Comparison of ENCODE assay signal across 18 cellular contexts in the genomic region with DNA sequence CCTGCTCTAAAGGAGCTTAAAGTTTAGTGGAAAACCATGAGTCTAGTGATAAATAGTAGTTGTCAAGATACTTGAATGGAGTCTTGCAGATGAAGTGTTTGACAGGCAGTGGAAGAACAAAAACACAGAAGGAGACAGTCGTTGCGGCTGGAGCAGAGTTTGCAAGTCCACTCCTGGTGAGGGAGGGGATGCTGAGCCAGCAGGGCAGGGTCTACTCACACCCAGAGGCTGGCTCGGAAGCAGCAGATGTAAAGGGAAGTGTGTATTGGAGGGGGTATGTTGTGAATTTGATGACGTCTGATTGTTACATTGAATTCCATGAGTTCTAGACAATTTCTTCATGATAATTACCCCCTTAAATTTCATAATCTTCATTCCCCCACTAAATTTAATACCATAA.
DNase-seq lines count a peak whose midpoint lies in the region; ATAC-seq and TF ChIP-seq lines count a peak whose summit lies in the region.
"Had no signal": no experiment of that assay in that cellular context is flagged by ENCODE, and none has a peak within 500 bp of the region (broad histone marks: within the 10 kb centered on the region; RNA-seq: fewer than 3 reads in every experiment).

No MANE protein-coding gene starts in this region.

- peaks cover 19% of the 10 kb centered on the region for H3K4me1 Mint-ChIP-seq in activated CD4-positive, alpha-beta T cell treated with anti-CD3 and anti-CD28 coated beads, Interleukin-2, amount 10 ng/mL, durations not matched to agents 24 days and 14 days
- H3K4me1 Mint-ChIP-seq in endodermal cell (peaks cover 10% of the 10 kb centered on the region), nephron progenitor cell (peaks cover 19% of the 10 kb centered on the region)
- H3K4me1 Mint-ChIP-seq in naive thymus-derived CD4-positive, alpha-beta T cell: peaks cover 5 to 25% (median 17%) of the 10 kb centered on the region in 7 donors

- H3K4me3 ChIP-seq in endodermal cell (ENCODE audit: low read length): no peak overlapping the region
- no peak overlapping the region for H3K4me3 ChIP-seq in naive thymus-derived CD4-positive, alpha-beta T cell (ENCODE audit: low read length)
- H3K4me3 ChIP-seq: BLaER1, K562, Peyer's patch, SJSA1 had no signal

- no peaks in the 10 kb centered on the region for H3K36me3 ChIP-seq in endodermal cell (ENCODE audit: control insufficient read depth, insufficient read depth, low read length)
- no peaks in the 10 kb centered on the region for H3K36me3 ChIP-seq in naive thymus-derived CD4-positive, alpha-beta T cell (ENCODE audit: control insufficient read depth in 2 of 3, insufficient read depth in 3 of 3, low read length in 3 of 3)
- H3K36me3 ChIP-seq: Peyer's patch had no signal

- peak overlapping the region; percentile 48 for H3K27ac Mint-ChIP-seq in activated CD4-positive, alpha-beta T cell treated with anti-CD3 and anti-CD28 coated beads, Interleukin-2, amount 10 ng/mL, durations not matched to agents 24 days and 14 days
- H3K27ac Mint-ChIP-seq in endodermal cell (no peak overlapping the region), nephron progenitor cell (peak overlapping the region; percentile 20)
- H3K27ac Mint-ChIP-seq in naive thymus-derived CD4-positive, alpha-beta T cell: peak overlapping the region in 3 of 9 donors; percentile 16 to 23 (median 22)

- ATAC-seq in naive thymus-derived CD4-positive, alpha-beta T cell: no peak
- no peak for ATAC-seq in activated CD4-positive, CD25-positive, alpha-beta regulatory T cell treated with anti-CD3 and anti-CD28 coated beads, Interleukin-2, amount 50 U/mL, for 24 hours
- ATAC-seq: K562 had no signal

- H3K9ac ChIP-seq in endodermal cell (ENCODE audit: extremely low read depth, low read length, poor library complexity, severe bottlenecking): no peak overlapping the region
- H3K9ac ChIP-seq: BLaER1 had no signal

- intact Hi-C loops in activated CD4-positive, alpha-beta T cell treated with anti-CD3 and anti-CD28 coated beads, Interleukin-2, amount 10 ng/mL, durations not matched to agents 24 days and 14 days (cut with micrococcal nuclease): no loop called here
- intact Hi-C loops in naive thymus-derived CD4-positive, alpha-beta T cell (cut with micrococcal nuclease): no loop called here

- no peaks in the 10 kb centered on the region for H3K9me3 Mint-ChIP-seq in activated CD4-positive, alpha-beta T cell treated with anti-CD3 and anti-CD28 coated beads, Interleukin-2, amount 10 ng/mL, durations not matched to agents 24 days and 14 days
- H3K9me3 Mint-ChIP-seq in endodermal cell (no peaks in the 10 kb centered on the region), nephron progenitor cell (no peaks in the 10 kb centered on the region)
- H3K9me3 Mint-ChIP-seq in naive thymus-derived CD4-positive, alpha-beta T cell: peaks cover 0 to 1% (median 0%) of the 10 kb centered on the region in 11 donors
- H3K9me3 Mint-ChIP-seq: CD4-positive, alpha-beta memory T cell had no signal

- no peak for TF ChIP-seq CTCF in endodermal cell (conservative IDR thresholded peaks at IDR 0.05)
- no peak for TF ChIP-seq CTCF in nephron progenitor cell (IDR thresholded peaks at IDR 0.05)

- CTCF ChIA-PET in naive thymus-derived CD4-positive, alpha-beta T cell (lab: Charles Lee): no interaction called here

- H3K27ac ChIP-seq in endodermal cell (ENCODE audit: low read depth, low read length): peak overlapping the region; percentile 20
- H3K27ac ChIP-seq in naive thymus-derived CD4-positive, alpha-beta T cell (ENCODE audit: low read depth, low read length): no peak overlapping the region
- H3K27ac ChIP-seq: BLaER1, Peyer's patch, SJSA1 had no signal

- H3K27me3 ChIP-seq in endodermal cell (ENCODE audit: control insufficient read depth, insufficient read depth, low read length, poor library complexity, severe bottlenecking): no peaks in the 10 kb centered on the region
- no peaks in the 10 kb centered on the region for H3K27me3 ChIP-seq in naive thymus-derived CD4-positive, alpha-beta T cell (ENCODE audit: control insufficient read depth in 2 of 2, insufficient read depth in 2 of 2, low read length in 2 of 2)
- H3K27me3 ChIP-seq: BLaER1, Peyer's patch, SJSA1 had no signal

- POLR2A ChIA-PET in naive thymus-derived CD4-positive, alpha-beta T cell (lab: Charles Lee): no interaction called here

- 61% methylated on average over 4 of the region's 4 CpGs; no CpG with 5 or more reads in 1 of the 2 experiments for WGBS in endodermal cell (ENCODE audit: insufficient coverage in 1 of 2, insufficient read length in 1 of 2), 2 experiments

- H3K4me1 ChIP-seq in endodermal cell (ENCODE audit: control insufficient read depth, insufficient read depth, low read length): no peaks in the 10 kb centered on the region
- no peaks in the 10 kb centered on the region for H3K4me1 ChIP-seq in naive thymus-derived CD4-positive, alpha-beta T cell (ENCODE audit: control insufficient read depth in 2 of 2, insufficient read depth in 2 of 2, low read length in 2 of 2)
- H3K4me1 ChIP-seq: BLaER1, Peyer's patch, SJSA1 had no signal

- no peak overlapping the region for H3K4me3 Mint-ChIP-seq in activated CD4-positive, alpha-beta T cell treated with anti-CD3 and anti-CD28 coated beads, Interleukin-2, amount 10 ng/mL, durations not matched to agents 24 days and 14 days
- no peak overlapping the region for H3K4me3 Mint-ChIP-seq in endodermal cell
- no peak overlapping the region for H3K4me3 Mint-ChIP-seq in nephron progenitor cell
- no peak overlapping the region for H3K4me3 Mint-ChIP-seq in naive thymus-derived CD4-positive, alpha-beta T cell
- H3K4me3 Mint-ChIP-seq: CD4-positive, alpha-beta memory T cell had no signal

- peaks cover 48% of the 10 kb centered on the region for H3K36me3 Mint-ChIP-seq in activated CD4-positive, alpha-beta T cell treated with anti-CD3 and anti-CD28 coated beads, Interleukin-2, amount 10 ng/mL, durations not matched to agents 24 days and 14 days (ENCODE audit: low read depth)
- H3K36me3 Mint-ChIP-seq in endodermal cell (ENCODE audit: low read depth) (peaks cover 9% of the 10 kb centered on the region), nephron progenitor cell (ENCODE audit: low read depth) (peaks cover 17% of the 10 kb centered on the region)
- H3K36me3 Mint-ChIP-seq in naive thymus-derived CD4-positive, alpha-beta T cell: peaks cover 7 to 40% (median 30%) of the 10 kb centered on the region in 5 donors

- no peak for DNase-seq in activated CD4-positive, alpha-beta T cell treated with anti-CD3 and anti-CD28 coated beads, Interleukin-2, amount 10 ng/mL, durations not matched to agents 24 days and 14 days
- DNase-seq in activated CD4-positive, alpha-beta T cell treated with anti-CD3 and anti-CD28 coated beads, Interleukin-2, amount 50 U/mL, for 48 hours: no peak
- peak; percentile 17 for DNase-seq in NCI-H2227 (lab: John Stamatoyannopoulos, UW; ENCODE audit: unreplicated experiment)
- DNase-seq in endodermal cell: no peak
- no peak for DNase-seq in nephron progenitor cell
- DNase-seq in naive thymus-derived CD4-positive, alpha-beta T cell: no peak
- no peak for DNase-seq in NCI-H1694 (lab: John Stamatoyannopoulos, UW)
- DNase-seq: CD4-positive, alpha-beta memory T cell; DMS153; GDM1; NCI-H345; NCI-H526 treated with DMSO at 0.1 percent for 48 hours; NK-92 treated with Interleukin-12 subunit alpha and Interleukin-12 subunit beta, amount 100 ng/mL, for 24 hours; Peyer's patch had no signal

- H3K9me3 ChIP-seq in endodermal cell (ENCODE audit: control insufficient read depth, low read length): no peaks in the 10 kb centered on the region
- no peaks in the 10 kb centered on the region for H3K9me3 ChIP-seq in naive thymus-derived CD4-positive, alpha-beta T cell (ENCODE audit: control insufficient read depth in 2 of 3, low read length in 3 of 3)
- H3K9me3 ChIP-seq: BLaER1, Peyer's patch, SJSA1 had no signal

- no peaks in the 10 kb centered on the region for H3K27me3 Mint-ChIP-seq in activated CD4-positive, alpha-beta T cell treated with anti-CD3 and anti-CD28 coated beads, Interleukin-2, amount 10 ng/mL, durations not matched to agents 24 days and 14 days
- H3K27me3 Mint-ChIP-seq in endodermal cell (ENCODE audit: insufficient read depth) (no peaks in the 10 kb centered on the region), nephron progenitor cell (ENCODE audit: low read depth, poor library complexity) (no peaks in the 10 kb centered on the region)
- H3K27me3 Mint-ChIP-seq in naive thymus-derived CD4-positive, alpha-beta T cell: no peaks in the 10 kb centered on the region
- H3K27me3 Mint-ChIP-seq: CD4-positive, alpha-beta memory T cell had no signal
